Comparison of ENCODE assay signal across 1 cellular context in genomic region chr20:4776079-4776630, GRCh38.
TF ChIP-seq lines count a peak whose summit lies in the region.

No MANE protein-coding gene starts in this region.

TF ChIP-seq in HepG2, 621 proteins besides CTCF, POLR2A, EP300 and RAD21:
- TF ChIP-seq ZFP41 (CRISPR knock-in tag; IDR thresholded peaks at IDR 0.05; ENCODE audit: borderline replicate concordance) (no peak), ZBTB1 (CRISPR knock-in tag; IDR thresholded peaks at IDR 0.05; ENCODE audit: borderline replicate concordance) (no peak), ZNF564 (CRISPR knock-in tag; IDR thresholded peaks at IDR 0.05) (no peak), NRL (CRISPR knock-in tag; IDR thresholded peaks at IDR 0.05; ENCODE audit: borderline replicate concordance) (no peak), ZNF773 (CRISPR knock-in tag; IDR thresholded peaks at IDR 0.05; ENCODE audit: borderline replicate concordance) (no peak), HMG20B (CRISPR knock-in tag; conservative IDR thresholded peaks at IDR 0.05) (no peak), ATF1 (CRISPR knock-in tag; IDR thresholded peaks at IDR 0.05) (no peak), HINFP (CRISPR knock-in tag; IDR thresholded peaks at IDR 0.05; ENCODE audit: low read depth) (peak; percentile 95), ZBTB38 (CRISPR knock-in tag; IDR thresholded peaks at IDR 0.05) (peak; percentile 37; the same call in 1 of the 2 replicates), AGO1 (IDR thresholded peaks at IDR 0.05; ENCODE audit: low read depth, low read length, poor library complexity, severe bottlenecking) (peak; percentile 35), NFATC3 (CRISPR knock-in tag; IDR thresholded peaks at IDR 0.05) (no peak), MLXIP (CRISPR knock-in tag; IDR thresholded peaks at IDR 0.05; ENCODE audit: borderline replicate concordance) (no peak), NR2F2 (IDR thresholded peaks at IDR 0.05; ENCODE audit: borderline replicate concordance, low read depth) (no peak), ZNF414 (CRISPR knock-in tag; IDR thresholded peaks at IDR 0.05) (no peak), WIZ (CRISPR knock-in tag; IDR thresholded peaks at IDR 0.05) (no peak), ZFP62 (CRISPR knock-in tag; IDR thresholded peaks at IDR 0.05) (no peak), HNRNPL (IDR thresholded peaks at IDR 0.05; ENCODE audit: low read depth, low read length) (peak; percentile 80), POLR2G (IDR thresholded peaks at IDR 0.05; ENCODE audit: low read depth, low read length) (no peak), ZSCAN25 (CRISPR knock-in tag; IDR thresholded peaks at IDR 0.05) (no peak), GZF1 (CRISPR knock-in tag; IDR thresholded peaks at IDR 0.05) (no peak), ZNF484 (CRISPR knock-in tag; IDR thresholded peaks at IDR 0.05; ENCODE audit: borderline replicate concordance, low read depth) (no peak), CCAR2 (optimal IDR thresholded peaks at IDR 0.05; ENCODE audit: low read depth, low read length) (no peak), CREM (IDR thresholded peaks at IDR 0.05) (no peak), CREM (CRISPR knock-in tag; IDR thresholded peaks at IDR 0.05) (no peak), SRY (CRISPR knock-in tag; IDR thresholded peaks at IDR 0.05) (no peak), ZGPAT (CRISPR knock-in tag; IDR thresholded peaks at IDR 0.05) (no peak), SIX1 (CRISPR knock-in tag; IDR thresholded peaks at IDR 0.05; ENCODE audit: borderline replicate concordance) (no peak), SP1 (IDR thresholded peaks at IDR 0.05) (no peak), SP1 (CRISPR knock-in tag; IDR thresholded peaks at IDR 0.05) (no peak), ZBTB42 (CRISPR knock-in tag; IDR thresholded peaks at IDR 0.05) (no peak), SIN3B (IDR thresholded peaks at IDR 0.05; ENCODE audit: low read length) (no peak), ZNF724P (CRISPR knock-in tag; IDR thresholded peaks at IDR 0.05; ENCODE audit: borderline replicate concordance) (no peak), ZNF737 (CRISPR knock-in tag; IDR thresholded peaks at IDR 0.05; ENCODE audit: borderline replicate concordance) (0 out of 2 replicates have a peak, but pooled peaks have one; percentile 83), EZH2 (conservative IDR thresholded peaks at IDR 0.05; ENCODE audit: low read depth, low read length) (no peak), FOXC1 (CRISPR knock-in tag; IDR thresholded peaks at IDR 0.05; ENCODE audit: borderline replicate concordance) (0 out of 2 replicates have a peak, but pooled peaks have one; percentile 6), ELF4 (CRISPR knock-in tag; IDR thresholded peaks at IDR 0.05; ENCODE audit: borderline replicate concordance) (no peak), HNRNPK (IDR thresholded peaks at IDR 0.05; ENCODE audit: low read depth, low read length, poor library complexity, severe bottlenecking) (no peak)
- TF ChIP-seq, protein P1, sequence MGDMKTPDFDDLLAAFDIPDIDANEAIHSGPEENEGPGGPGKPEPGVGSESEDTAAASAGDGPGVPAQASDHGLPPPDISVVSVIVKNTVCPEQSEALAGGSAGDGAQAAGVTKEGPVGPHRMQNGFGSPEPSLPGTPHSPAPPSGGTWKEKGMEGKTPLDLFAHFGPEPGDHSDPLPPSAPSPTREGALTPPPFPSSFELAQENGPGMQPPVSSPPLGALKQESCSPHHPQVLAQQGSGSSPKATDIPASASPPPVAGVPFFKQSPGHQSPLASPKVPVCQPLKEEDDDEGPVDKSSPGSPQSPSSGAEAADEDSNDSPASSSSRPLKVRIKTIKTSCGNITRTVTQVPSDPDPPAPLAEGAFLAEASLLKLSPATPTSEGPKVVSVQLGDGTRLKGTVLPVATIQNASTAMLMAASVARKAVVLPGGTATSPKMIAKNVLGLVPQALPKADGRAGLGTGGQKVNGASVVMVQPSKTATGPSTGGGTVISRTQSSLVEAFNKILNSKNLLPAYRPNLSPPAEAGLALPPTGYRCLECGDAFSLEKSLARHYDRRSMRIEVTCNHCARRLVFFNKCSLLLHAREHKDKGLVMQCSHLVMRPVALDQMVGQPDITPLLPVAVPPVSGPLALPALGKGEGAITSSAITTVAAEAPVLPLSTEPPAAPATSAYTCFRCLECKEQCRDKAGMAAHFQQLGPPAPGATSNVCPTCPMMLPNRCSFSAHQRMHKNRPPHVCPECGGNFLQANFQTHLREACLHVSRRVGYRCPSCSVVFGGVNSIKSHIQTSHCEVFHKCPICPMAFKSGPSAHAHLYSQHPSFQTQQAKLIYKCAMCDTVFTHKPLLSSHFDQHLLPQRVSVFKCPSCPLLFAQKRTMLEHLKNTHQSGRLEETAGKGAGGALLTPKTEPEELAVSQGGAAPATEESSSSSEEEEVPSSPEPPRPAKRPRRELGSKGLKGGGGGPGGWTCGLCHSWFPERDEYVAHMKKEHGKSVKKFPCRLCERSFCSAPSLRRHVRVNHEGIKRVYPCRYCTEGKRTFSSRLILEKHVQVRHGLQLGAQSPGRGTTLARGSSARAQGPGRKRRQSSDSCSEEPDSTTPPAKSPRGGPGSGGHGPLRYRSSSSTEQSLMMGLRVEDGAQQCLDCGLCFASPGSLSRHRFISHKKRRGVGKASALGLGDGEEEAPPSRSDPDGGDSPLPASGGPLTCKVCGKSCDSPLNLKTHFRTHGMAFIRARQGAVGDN (CRISPR knock-in tag; IDR thresholded peaks at IDR 0.05) = peak; percentile 48
- TF ChIP-seq, protein P2, sequence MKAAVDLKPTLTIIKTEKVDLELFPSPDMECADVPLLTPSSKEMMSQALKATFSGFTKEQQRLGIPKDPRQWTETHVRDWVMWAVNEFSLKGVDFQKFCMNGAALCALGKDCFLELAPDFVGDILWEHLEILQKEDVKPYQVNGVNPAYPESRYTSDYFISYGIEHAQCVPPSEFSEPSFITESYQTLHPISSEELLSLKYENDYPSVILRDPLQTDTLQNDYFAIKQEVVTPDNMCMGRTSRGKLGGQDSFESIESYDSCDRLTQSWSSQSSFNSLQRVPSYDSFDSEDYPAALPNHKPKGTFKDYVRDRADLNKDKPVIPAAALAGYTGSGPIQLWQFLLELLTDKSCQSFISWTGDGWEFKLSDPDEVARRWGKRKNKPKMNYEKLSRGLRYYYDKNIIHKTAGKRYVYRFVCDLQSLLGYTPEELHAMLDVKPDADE (CRISPR knock-in tag; IDR thresholded peaks at IDR 0.05) = no peak
- TF ChIP-seq, protein P3, sequence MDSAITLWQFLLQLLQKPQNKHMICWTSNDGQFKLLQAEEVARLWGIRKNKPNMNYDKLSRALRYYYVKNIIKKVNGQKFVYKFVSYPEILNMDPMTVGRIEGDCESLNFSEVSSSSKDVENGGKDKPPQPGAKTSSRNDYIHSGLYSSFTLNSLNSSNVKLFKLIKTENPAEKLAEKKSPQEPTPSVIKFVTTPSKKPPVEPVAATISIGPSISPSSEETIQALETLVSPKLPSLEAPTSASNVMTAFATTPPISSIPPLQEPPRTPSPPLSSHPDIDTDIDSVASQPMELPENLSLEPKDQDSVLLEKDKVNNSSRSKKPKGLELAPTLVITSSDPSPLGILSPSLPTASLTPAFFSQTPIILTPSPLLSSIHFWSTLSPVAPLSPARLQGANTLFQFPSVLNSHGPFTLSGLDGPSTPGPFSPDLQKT (CRISPR knock-in tag; IDR thresholded peaks at IDR 0.05; ENCODE audit: borderline replicate concordance) = no peak
- TF ChIP-seq, protein P4, sequence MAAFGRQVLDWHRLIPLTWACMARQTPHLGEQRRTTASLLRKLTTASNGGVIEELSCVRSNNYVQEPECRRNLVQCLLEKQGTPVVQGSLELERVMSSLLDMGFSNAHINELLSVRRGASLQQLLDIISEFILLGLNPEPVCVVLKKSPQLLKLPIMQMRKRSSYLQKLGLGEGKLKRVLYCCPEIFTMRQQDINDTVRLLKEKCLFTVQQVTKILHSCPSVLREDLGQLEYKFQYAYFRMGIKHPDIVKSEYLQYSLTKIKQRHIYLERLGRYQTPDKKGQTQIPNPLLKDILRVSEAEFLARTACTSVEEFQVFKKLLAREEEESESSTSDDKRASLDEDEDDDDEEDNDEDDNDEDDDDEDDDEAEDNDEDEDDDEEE (CRISPR knock-in tag; IDR thresholded peaks at IDR 0.05) = 0 out of 2 replicates have a peak, but pooled peaks have one; percentile 24
